Comparison of ENCODE assay signal across 19 cellular contexts in the genomic region with DNA sequence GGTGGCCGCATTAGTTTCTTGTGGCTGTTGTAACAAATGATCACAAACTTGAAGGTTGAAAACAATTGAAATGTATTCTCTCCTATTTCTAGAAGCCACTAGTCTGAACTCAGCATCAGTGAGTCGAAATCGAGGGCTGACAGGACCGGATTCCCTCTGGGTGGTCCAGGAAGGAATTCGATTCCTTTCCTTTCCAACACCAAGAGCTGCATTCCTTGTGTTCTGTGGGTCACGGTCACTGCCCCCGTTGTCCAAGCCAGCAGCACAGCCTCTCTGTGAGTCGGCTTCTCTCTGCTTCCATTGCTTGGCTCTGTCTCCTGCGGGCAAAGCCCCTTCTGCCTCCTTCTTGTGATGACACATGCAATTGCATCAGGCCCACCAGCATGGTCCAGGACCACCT.
A peak's percentile ranks its signal among the peaks of the same experiment; 100 is the strongest.
DNase-seq lines count a peak whose midpoint lies in the region; ATAC-seq, FAIRE-seq and TF ChIP-seq lines count a peak whose summit lies in the region.
"Had no signal": no experiment of that assay in that cellular context is flagged by ENCODE, and none has a peak within 500 bp of the region (broad histone marks: within the 10 kb centered on the region; RNA-seq: fewer than 3 reads in every experiment).

No MANE protein-coding gene starts in this region.

- FAIRE-seq in RCC 7860 (lab: Jason Lieb, UNC) = no peak
- FAIRE-seq: A549 had no signal

- H3K9me3 Mint-ChIP-seq in natural killer cell (peaks cover 0 to 4% of the 10 kb centered on the region in 2 donors), immature natural killer cell (peaks cover 0 to 2% (median 0%) of the 10 kb centered on the region in 6 donors)

- H3K27ac Mint-ChIP-seq in natural killer cell (no peak overlapping the region), immature natural killer cell (no peak overlapping the region)
- H3K27ac Mint-ChIP-seq: CD4-positive, alpha-beta T cell had no signal

- TF ChIP-seq CTCF in astrocyte of the cerebellum (IDR thresholded peaks at IDR 0.05; ENCODE audit: low read depth, low read length, missing control alignments) (no peak), natural killer cell (IDR thresholded peaks at IDR 0.05) (no peak)

- H3K27me3 Mint-ChIP-seq in natural killer cell (ENCODE audit: low read depth in 2 of 2) (peaks cover 15 to 17% of the 10 kb centered on the region in 2 donors), immature natural killer cell (ENCODE audit: low read depth in 3 of 3) (peaks cover 0 to 8% (median 6%) of the 10 kb centered on the region in 3 donors)

- in situ Hi-C loops in astrocyte of the cerebellum (cut with HindIII; ENCODE audit: low sequenced_read_pairs) = no loop called here

- intact Hi-C loops in sciatic nerve (cut with DNase I) = no loop called here
- intact Hi-C loops in natural killer cell (cut with micrococcal nuclease) = loop anchor here (10.0 kb wide), 2 partner anchors 155 to 195 kb away; a partner anchor contains a TSS

- peak; percentile 36 for ATAC-seq in sciatic nerve
- ATAC-seq in natural killer cell = no peak
- ATAC-seq: A549 had no signal

- H3K4me3 ChIP-seq in astrocyte of the cerebellum (ENCODE audit: low read depth, low read length) = no peak overlapping the region
- H3K4me3 ChIP-seq: A549 had no signal

- H3K36me3 Mint-ChIP-seq in natural killer cell = no peaks in the 10 kb centered on the region
- H3K36me3 Mint-ChIP-seq in immature natural killer cell = no peaks in the 10 kb centered on the region

- H3K4me1 Mint-ChIP-seq in natural killer cell = no peaks in the 10 kb centered on the region
- H3K4me1 Mint-ChIP-seq in immature natural killer cell = no peaks in the 10 kb centered on the region

- H3K4me3 Mint-ChIP-seq in natural killer cell (no peak overlapping the region), immature natural killer cell (no peak overlapping the region)
- H3K4me3 Mint-ChIP-seq: CD4-positive, alpha-beta T cell had no signal

- DNase-seq in RCC 7860 (ENCODE audit: low spot score) = peak; percentile 45
- DNase-seq in astrocyte of the cerebellum (ENCODE audit: low read depth) = peak; percentile 48
- peak; percentile 70 for DNase-seq in kidney tubule cell (ENCODE audit: low spot score)
- no peak for DNase-seq in sciatic nerve (ENCODE audit: low spot score)
- DNase-seq in natural killer cell = no peak
- no peak for DNase-seq in immature natural killer cell
- no peak for DNase-seq in NCI-H2227 (lab: John Stamatoyannopoulos, UW; ENCODE audit: unreplicated experiment)
- DNase-seq: CD4-positive, alpha-beta T cell; DMS153; GF-D8; KBM-7; MV-4-11; NCI-H1694 treated with DMSO at 0.1 percent for 48 hours; NCI-H226; NCI-H524; NCI-H82; OCI-M1; SHP77 had no signal

Comparison
In these comparisons a context has a peak if more than half of its experiments do, and no peak if none do; other contexts are left out.
1. DNase-seq: peak in RCC 7860 (single experiment), astrocyte of the cerebellum (single experiment) and kidney tubule cell (single experiment); none in sciatic nerve (single experiment), natural killer cell (single experiment), immature natural killer cell (0 of 3) and NCI-H2227 (single experiment).